24 cellular contexts compared by ENCODE assay signal in the genomic region with DNA sequence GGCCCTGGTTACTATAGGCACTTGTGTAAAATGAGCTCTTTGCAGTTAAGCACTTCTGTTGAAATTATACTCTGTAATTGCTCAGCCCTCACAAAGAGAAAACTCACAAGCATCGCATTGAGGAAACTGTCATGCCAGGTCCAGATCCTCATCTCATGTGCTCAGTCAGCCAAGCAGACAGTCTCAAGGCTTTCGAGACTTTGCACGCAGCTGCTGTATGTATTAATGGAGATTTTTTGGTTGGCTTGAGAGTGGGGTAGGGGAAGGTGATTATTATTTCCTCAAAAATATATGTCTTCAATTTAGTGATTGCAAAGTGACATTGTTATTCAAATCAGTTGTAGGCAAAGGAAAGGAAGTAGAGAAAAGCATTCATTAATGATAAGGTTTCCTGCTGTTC. TPM values are rescaled to one million over a fixed set of nuclear protein-coding genes. Genes with fewer than 3 reads are reported as not detected.
DNase-seq lines count a peak whose midpoint lies in the region; ATAC-seq and TF ChIP-seq lines count a peak whose summit lies in the region.
"Had no signal": no experiment of that assay in that cellular context is flagged by ENCODE, and none has a peak within 500 bp of the region (broad histone marks: within the 10 kb centered on the region; RNA-seq: fewer than 3 reads in every experiment).

No MANE protein-coding gene starts in this region.

- intact Hi-C loops in lower lobe of right lung (cut with DNase I) (no loop called here), OCI-LY7 (cut with micrococcal nuclease; ENCODE audit: unreplicated experiment) (no loop called here)

- no peak overlapping the region for H3K4me2 ChIP-seq in OCI-LY7 (ENCODE audit: low read length)
- H3K4me2 ChIP-seq: BLaER1 had no signal

- ATAC-seq in GM21723 (IDR thresholded peaks at IDR 0.05; ENCODE audit: unreplicated experiment) = no peak
- no peak for ATAC-seq in lower lobe of right lung
- ATAC-seq in HG03095 (IDR thresholded peaks at IDR 0.05; ENCODE audit: unreplicated experiment) = no peak
- ATAC-seq: effector memory CD8-positive, alpha-beta T cell; psoas muscle had no signal

- H2AFZ ChIP-seq in OCI-LY7 (ENCODE audit: low read length) = no peak overlapping the region

- H4K20me1 ChIP-seq in OCI-LY7 (ENCODE audit: insufficient read depth, low read length) = no peaks in the 10 kb centered on the region
- H4K20me1 ChIP-seq: BLaER1 had no signal

- no peaks in the 10 kb centered on the region for H3K79me2 ChIP-seq in OCI-LY7 (ENCODE audit: insufficient read depth, low read depth, low read length)

- H3K27me3 ChIP-seq in iPS-20b (ENCODE audit: insufficient read depth, low read length) (no peaks in the 10 kb centered on the region), lower lobe of right lung (ENCODE audit: low read depth) (no peaks in the 10 kb centered on the region)
- H3K27me3 ChIP-seq: BLaER1, esophagus squamous epithelium, Peyer's patch, stomach had no signal

- peak overlapping the region; percentile 27; the same call in 1 of the 2 replicates for H3K4me3 ChIP-seq in iPS-20b (ENCODE audit: low read length)
- H3K4me3 ChIP-seq in lower lobe of right lung = no peak overlapping the region
- H3K4me3 ChIP-seq in OCI-LY7 (ENCODE audit: low read depth, low read length, poor library complexity, severe bottlenecking) = no peak overlapping the region
- H3K4me3 ChIP-seq: BLaER1, esophagus squamous epithelium, Peyer's patch, psoas muscle, SJSA1, stomach had no signal

- no peak for TF ChIP-seq CTCF in lower lobe of right lung (IDR thresholded peaks at IDR 0.05)
- TF ChIP-seq CTCF in OCI-LY7 (conservative IDR thresholded peaks at IDR 0.05; ENCODE audit: low read length) = no peak

- peak overlapping the region; percentile 35; the same call in 1 of the 2 replicates for H3K9ac ChIP-seq in iPS-20b (ENCODE audit: low read depth, low read length)
- H3K9ac ChIP-seq: BLaER1 had no signal

- no peaks in the 10 kb centered on the region for H3K36me3 ChIP-seq in iPS-20b (ENCODE audit: insufficient read depth, low read depth, low read length)
- H3K36me3 ChIP-seq in lower lobe of right lung = no peaks in the 10 kb centered on the region
- H3K36me3 ChIP-seq in OCI-LY7 (ENCODE audit: insufficient read depth, low read length) = no peaks in the 10 kb centered on the region
- H3K36me3 ChIP-seq: BLaER1, esophagus squamous epithelium, Peyer's patch, SJSA1, stomach had no signal

- CTCF ChIA-PET in OCI-LY7 (lab: Charles Lee; ENCODE audit: unreplicated experiment) = no interaction called here

- H3K9me2 ChIP-seq in OCI-LY7 (ENCODE audit: insufficient read depth, low read length) = no peaks in the 10 kb centered on the region

- peak; percentile 25 for DNase-seq in COR-L47 (lab: John Stamatoyannopoulos, UW)
- DNase-seq in NCI-H128 (lab: John Stamatoyannopoulos, UW; ENCODE audit: unreplicated experiment) = peak; percentile 81
- peak; percentile 77 for DNase-seq in NCI-H345 (lab: John Stamatoyannopoulos, UW)
- DNase-seq in lower lobe of right lung = no peak
- no peak for DNase-seq in OCI-LY7 (ENCODE audit: low spot score)
- DNase-seq: activated CD4-positive, CD25-positive, alpha-beta regulatory T cell; activated naive CD4-positive, alpha-beta T cell treated with anti-CD3 and anti-CD28 coated beads, Interleukin-2, amount 50 U/mL, for 16 hours; activated T-cell treated with anti-CD3 and anti-CD28 coated beads, Interleukin-2, amount 50 U/mL, for 48 hours; effector memory CD8-positive, alpha-beta T cell; esophagus squamous epithelium; HCEC 1CT; KG1; NCI-H1694; nephron progenitor cell; Peyer's patch; psoas muscle; small intestine; stimulated activated CD4-positive, alpha-beta T cell treated with anti-CD3 and anti-CD28 coated beads, Interleukin-2, amount 100 ng/mL, for 48 hours; stomach had no signal

- H3K27ac ChIP-seq in iPS-20b (ENCODE audit: low read length) (no peak overlapping the region), lower lobe of right lung (no peak overlapping the region), OCI-LY7 (ENCODE audit: low read depth, low read length, poor library complexity, severe bottlenecking) (no peak overlapping the region)
- H3K27ac ChIP-seq: BLaER1, esophagus squamous epithelium, Peyer's patch, psoas muscle, SJSA1, stomach had no signal

- POLR2A ChIA-PET in OCI-LY7 (lab: Charles Lee) = no interaction called here

- no TSS peak for BruUV-seq in OCI-LY7 (replicated peaks; lab: Mats Ljungman, UMichigan)

- H3K4me1 ChIP-seq in iPS-20b (ENCODE audit: insufficient read depth, low read length) (peaks cover 17% of the 10 kb centered on the region), lower lobe of right lung (no peaks in the 10 kb centered on the region), OCI-LY7 (ENCODE audit: insufficient read depth, low read length, poor library complexity, severe bottlenecking) (no peaks in the 10 kb centered on the region)
- H3K4me1 ChIP-seq: esophagus squamous epithelium, Peyer's patch, psoas muscle, SJSA1, stomach had no signal

- no peaks in the 10 kb centered on the region for H3K9me3 ChIP-seq in iPS-20b (ENCODE audit: insufficient read depth, low read depth, low read length)
- H3K9me3 ChIP-seq in lower lobe of right lung = no peaks in the 10 kb centered on the region
- no peaks in the 10 kb centered on the region for H3K9me3 ChIP-seq in OCI-LY7 (ENCODE audit: low read length)
- H3K9me3 ChIP-seq: Peyer's patch, psoas muscle, SJSA1 had no signal

RNA-seq across cellular contexts. Expression of a gene that starts 32.9 kb away (rescaled TPM):
- 12.6 TPM for total RNA-seq in lower lobe of right lung
- total RNA-seq in OCI-LY7 (2014; rRNA removed; shearing (Covaris generic)) = 7.1 and 9.0 TPM in 2 replicates
- 11.5 and 12.4 TPM in 2 replicates for total RNA-seq in OCI-LY7 (2022)

Comparison
In these comparisons a context has a peak if more than half of its experiments do, and no peak if none do; other contexts are left out.
1. DNase-seq: peak in COR-L47 (single experiment), NCI-H128 (single experiment) and NCI-H345 (single experiment); none in lower lobe of right lung (single experiment) and OCI-LY7 (single experiment).